25 cellular contexts compared by ENCODE assay signal in genomic region chr5:158500019-158500418, GRCh38.
"Had no signal": no experiment of that assay in that cellular context is flagged by ENCODE, and none has a peak within 500 bp of the region (broad histone marks: within the 10 kb centered on the region; RNA-seq: fewer than 3 reads in every experiment).

No MANE protein-coding gene starts in this region.

- H3K4me1 ChIP-seq: SJCRH30 had no signal

- DNase-seq: activated CD4-positive, alpha-beta T cell treated with anti-CD3 and anti-CD28 coated beads, Interleukin-2, amount 10 ng/mL, durations not matched to agents 24 days and 14 days; activated CD4-positive, alpha-beta T cell treated with anti-CD3 and anti-CD28 coated beads, Interleukin-2, amount 50 U/mL, for 4 hours; activated CD8-positive, alpha-beta T cell treated with anti-CD3 and anti-CD28 coated beads, Interleukin-2, amount 10 ng/mL, durations not matched to agents 7 days and 5 days; activated gamma-delta T cell; activated naive CD4-positive, alpha-beta T cell treated with anti-CD3 and anti-CD28 coated beads for 36 hours; activated T-cell treated with anti-CD3 and anti-CD28 coated beads, Interleukin-2, amount 50 U/mL, for 24 hours; anterior cingulate cortex; Kasumi-1; KG1; MM.1S; MV-4-11; NCI-H1092; NCI-H1436 treated with DMSO at 0.1 percent for 48 hours; NCI-H1694 treated with DMSO at 0.1 percent for 48 hours; NCI-H2029; NCI-H345; NCI-H524 treated with DMSO at 0.1 percent for 48 hours; SHP77; SJCRH30 had no signal

- H3K27me3 ChIP-seq: SJCRH30 had no signal

- H3K9me3 ChIP-seq: SJCRH30 had no signal

- ATAC-seq: activated CD8-positive, alpha-beta T cell treated with anti-CD3 and anti-CD28 coated beads, Interleukin-2, amount 10 ng/mL, durations not matched to agents 7 days and 5 days; activated naive CD4-positive, alpha-beta T cell treated with anti-CD3 and anti-CD28 coated beads, Interleukin-2, amount 50 U/mL, for 72 hours; Panc1 had no signal

- H3K4me3 Mint-ChIP-seq: activated CD4-positive, alpha-beta T cell treated with anti-CD3 and anti-CD28 coated beads, Interleukin-2, amount 10 ng/mL, durations not matched to agents 24 days and 14 days; activated CD8-positive, alpha-beta T cell treated with anti-CD3 and anti-CD28 coated beads, Interleukin-2, amount 10 ng/mL, durations not matched to agents 7 days and 5 days; activated naive CD4-positive, alpha-beta T cell treated with anti-CD3 and anti-CD28 coated beads for 36 hours; activated T-cell treated with anti-CD3 and anti-CD28 coated beads, Interleukin-2, amount 50 U/mL, for 24 hours; brain; T-helper 2 cell treated with Interferon-gamma antibody and Interleukin-4, amounts not matched to agents 5 μg/mL and 100 μg/mL, for 36 hours had no signal

- H3K36me3 Mint-ChIP-seq: brain had no signal

- H3K4me3 ChIP-seq: SJCRH30, SK-N-MC had no signal

- H3K27ac ChIP-seq: SJCRH30, SK-N-MC had no signal

- H3K4me1 Mint-ChIP-seq: activated CD4-positive, alpha-beta T cell treated with anti-CD3 and anti-CD28 coated beads, Interleukin-2, amount 10 ng/mL, durations not matched to agents 24 days and 14 days had no signal

- H3K27ac Mint-ChIP-seq: activated CD4-positive, alpha-beta T cell treated with anti-CD3 and anti-CD28 coated beads, Interleukin-2, amount 10 ng/mL, durations not matched to agents 24 days and 14 days; activated CD8-positive, alpha-beta T cell treated with anti-CD3 and anti-CD28 coated beads, Interleukin-2, amount 10 ng/mL, durations not matched to agents 7 days and 5 days; activated naive CD4-positive, alpha-beta T cell treated with anti-CD3 and anti-CD28 coated beads for 36 hours; activated naive CD4-positive, alpha-beta T cell treated with anti-CD3 and anti-CD28 coated beads, Interleukin-2, amount 50 U/mL, for 72 hours; activated T-cell treated with anti-CD3 and anti-CD28 coated beads, Interleukin-2, amount 50 U/mL, for 24 hours; activated T-helper 2 cell treated with anti-CD3 and anti-CD28 coated beads, Interferon-gamma antibody, Interleukin-2, Interleukin-4, amounts not matched to agents 10 μg/mL and 5 μg/mL and 100 μg/mL, durations not matched to agents 14 hours and 24 hours and 36 hours; T-helper 2 cell treated with Interferon-gamma antibody and Interleukin-4, amounts not matched to agents 5 μg/mL and 100 μg/mL, for 36 hours had no signal

- H3K36me3 ChIP-seq: SJCRH30 had no signal

- H3K9me3 Mint-ChIP-seq: activated CD4-positive, alpha-beta T cell treated with anti-CD3 and anti-CD28 coated beads, Interleukin-2, amount 10 ng/mL, durations not matched to agents 24 days and 14 days; T-helper 2 cell treated with Interferon-gamma antibody and Interleukin-4, amounts not matched to agents 5 μg/mL and 100 μg/mL, for 36 hours had no signal

- H3K27me3 Mint-ChIP-seq: activated CD4-positive, alpha-beta T cell treated with anti-CD3 and anti-CD28 coated beads, Interleukin-2, amount 10 ng/mL, durations not matched to agents 24 days and 14 days; activated T-cell treated with anti-CD3 and anti-CD28 coated beads, Interleukin-2, amount 50 U/mL, for 24 hours had no signal
